ENCODE assay signal across 18 cellular contexts in the genomic region with DNA sequence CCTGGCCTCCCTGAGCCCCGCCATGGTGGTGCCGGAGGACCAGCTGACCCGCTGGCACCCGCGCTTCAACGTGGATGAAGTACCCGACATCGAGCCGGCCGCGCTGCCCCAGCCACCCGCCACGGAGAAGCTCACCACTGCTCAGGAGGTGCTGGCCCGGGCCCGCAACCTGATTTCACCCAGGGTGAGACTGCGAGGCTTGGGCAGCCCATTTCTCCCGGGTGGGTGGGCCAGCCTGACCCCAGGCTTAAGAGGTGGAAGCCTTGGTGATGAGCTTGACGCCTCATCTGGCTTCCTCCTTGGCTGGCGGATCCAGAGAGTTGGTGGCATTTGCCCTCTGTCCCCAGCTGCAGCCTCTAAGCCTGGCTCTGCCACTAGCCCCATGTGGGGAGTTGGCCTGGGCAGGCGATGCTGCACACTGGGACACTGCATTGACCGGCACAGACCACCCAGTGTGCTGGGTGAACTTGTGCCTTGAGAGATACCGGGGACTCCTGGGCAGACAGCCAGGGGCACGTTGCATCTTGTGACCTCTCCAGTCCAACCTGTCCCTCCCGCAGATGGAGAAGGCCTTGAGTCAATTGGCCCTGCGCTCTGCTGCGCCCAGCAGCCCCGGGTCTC. TPM values are rescaled to one million over a fixed set of nuclear protein-coding genes. Genes with fewer than 3 reads are reported as not detected.
A peak's percentile ranks its signal among the peaks of the same experiment; 100 is the strongest.
DNase-seq lines count a peak whose midpoint lies in the region; ATAC-seq and TF ChIP-seq lines count a peak whose summit lies in the region.
"Had no signal": no experiment of that assay in that cellular context is flagged by ENCODE, and none has a peak within 500 bp of the region (broad histone marks: within the 10 kb centered on the region; RNA-seq: fewer than 3 reads in every experiment).

No MANE protein-coding gene starts in this region.

- intact Hi-C loops in Panc1 (cut with micrococcal nuclease; ENCODE audit: unreplicated experiment): no loop called here

- no peaks in the 10 kb centered on the region for H3K9me3 ChIP-seq in Panc1 (ENCODE audit: control insufficient read depth, insufficient read depth, low read depth, low read length)
- H3K9me3 ChIP-seq in MG63: no peaks in the 10 kb centered on the region
- H3K9me3 ChIP-seq: body of pancreas, colonic mucosa, sigmoid colon had no signal

- DNase-seq in stimulated activated naive CD8-positive, alpha-beta T cell treated with anti-CD3 and anti-CD28 coated beads, Interleukin-15, Interleukin-2, amounts not matched to agents 100 U/mL and 50 U/mL, for 24 hours: no peak
- DNase-seq in Panc1 (ENCODE audit: low read depth, low spot score) (no peak), erythroblast (lab: John Stamatoyannopoulos, UW) (peak; percentile 54 to 80), cortex of kidney (lab: John Stamatoyannopoulos, UW) (no peak), MG63 (no peak), NOMO-1 treated with DMSO at 0.1 percent for 48 hours (lab: John Stamatoyannopoulos, UW; ENCODE audit: unreplicated experiment) (no peak)
- DNase-seq: activated CD4-positive, alpha-beta T cell treated with anti-CD3 and anti-CD28 coated beads, Interleukin-2, amount 50 U/mL, for 1 hour; activated T-cell treated with anti-CD3 and anti-CD28 coated beads, Interleukin-2, amount 50 U/mL, for 4 hours; body of pancreas; colonic mucosa; midbrain; NCI-H1436; NCI-H526 treated with DMSO at 0.1 percent for 48 hours; OCI-M1; sigmoid colon; T-helper 1 cell had no signal

- H3K36me3 Mint-ChIP-seq in stimulated activated naive CD8-positive, alpha-beta T cell treated with anti-CD3 and anti-CD28 coated beads, Interleukin-15, Interleukin-2, amounts not matched to agents 100 ng/mL and 50 ng/mL, for 24 hours (ENCODE audit: low read depth): peaks cover 24% of the 10 kb centered on the region
- H3K36me3 Mint-ChIP-seq: natural killer cell treated with Interleukin-12 subunit alpha and Interleukin-12 subunit beta and Interleukin-15 and Interleukin-18, amount 100 ng/mL, for 72 hours had no signal

- POLR2A ChIA-PET in Panc1 (lab: Charles Lee): interaction anchor here (0.6 kb wide), 1 partner anchor 58 kb away, joined by 3 read pairs; no protein-coding TSS in a partner anchor

- no TSS peak for BruUV-seq in Panc1 (replicated peaks; lab: Mats Ljungman, UMichigan)

- no peak for ATAC-seq in stimulated activated naive CD8-positive, alpha-beta T cell treated with anti-CD3 and anti-CD28 coated beads, Interleukin-15, Interleukin-2, amounts not matched to agents 100 U/mL and 50 U/mL, for 24 hours
- ATAC-seq in Panc1: no peak
- ATAC-seq: activated T-cell treated with anti-CD3 and anti-CD28 coated beads, Interleukin-2, amount 50 U/mL, for 4 hours; body of pancreas; natural killer cell treated with Interleukin-12 subunit alpha and Interleukin-12 subunit beta and Interleukin-15 and Interleukin-18, amount 100 ng/mL, for 72 hours had no signal

- no peaks in the 10 kb centered on the region for H3K27me3 ChIP-seq in Panc1 (ENCODE audit: control insufficient read depth, insufficient read depth, low read length)
- H3K27me3 ChIP-seq in MG63: no peaks in the 10 kb centered on the region
- H3K27me3 ChIP-seq: body of pancreas, colonic mucosa had no signal

- H3K27ac Mint-ChIP-seq in stimulated activated naive CD8-positive, alpha-beta T cell treated with anti-CD3 and anti-CD28 coated beads, Interleukin-15, Interleukin-2, amounts not matched to agents 100 ng/mL and 50 ng/mL, for 24 hours: no peak overlapping the region
- H3K27ac Mint-ChIP-seq: natural killer cell treated with Interleukin-12 subunit alpha and Interleukin-12 subunit beta and Interleukin-15 and Interleukin-18, amount 100 ng/mL, for 72 hours had no signal

- peak; percentile 6 for TF ChIP-seq POLR2A in erythroblast (IDR thresholded peaks at IDR 0.05; ENCODE audit: low read length)

- no peaks in the 10 kb centered on the region for H3K9me3 Mint-ChIP-seq in stimulated activated naive CD8-positive, alpha-beta T cell treated with anti-CD3 and anti-CD28 coated beads, Interleukin-15, Interleukin-2, amounts not matched to agents 100 ng/mL and 50 ng/mL, for 24 hours
- H3K9me3 Mint-ChIP-seq: activated T-cell treated with anti-CD3 and anti-CD28 coated beads, Interleukin-2, amount 50 U/mL, for 4 hours; natural killer cell treated with Interleukin-12 subunit alpha and Interleukin-12 subunit beta and Interleukin-15 and Interleukin-18, amount 100 ng/mL, for 72 hours had no signal

- H3K4me1 Mint-ChIP-seq in stimulated activated naive CD8-positive, alpha-beta T cell treated with anti-CD3 and anti-CD28 coated beads, Interleukin-15, Interleukin-2, amounts not matched to agents 100 ng/mL and 50 ng/mL, for 24 hours (ENCODE audit: low read depth): peaks cover 21% of the 10 kb centered on the region

- in situ Hi-C loops in Panc1 (cut with HindIII; ENCODE audit: low pct_unique_long_range_greater_than_20kb, low sequenced_read_pairs): no loop called here

- no peak overlapping the region for H3K4me3 ChIP-seq in Panc1 (ENCODE audit: low read depth in 2 of 2, low read length in 2 of 2)
- H3K4me3 ChIP-seq in MG63: no peak overlapping the region
- H3K4me3 ChIP-seq: body of pancreas, colonic mucosa, sigmoid colon had no signal

- no peak for TF ChIP-seq CTCF in Panc1 (IDR thresholded peaks at IDR 0.05)

- CTCF ChIA-PET in Panc1 (lab: Charles Lee): no interaction called here

- peak overlapping the region; percentile 17; the same call in 1 of the 2 replicates for H3K27ac ChIP-seq in Panc1 (ENCODE audit: low read length)
- H3K27ac ChIP-seq: body of pancreas, colonic mucosa, sigmoid colon had no signal

- peaks cover 7% of the 10 kb centered on the region; the same call in 1 of the 2 replicates for H3K36me3 ChIP-seq in Panc1 (ENCODE audit: control insufficient read depth, insufficient read depth, low read length)
- peaks cover 50% of the 10 kb centered on the region for H3K36me3 ChIP-seq in MG63
- H3K36me3 ChIP-seq: colonic mucosa had no signal

- no peaks in the 10 kb centered on the region for H3K27me3 Mint-ChIP-seq in stimulated activated naive CD8-positive, alpha-beta T cell treated with anti-CD3 and anti-CD28 coated beads, Interleukin-15, Interleukin-2, amounts not matched to agents 100 ng/mL and 50 ng/mL, for 24 hours
- H3K27me3 Mint-ChIP-seq: natural killer cell treated with Interleukin-12 subunit alpha and Interleukin-12 subunit beta and Interleukin-15 and Interleukin-18, amount 100 ng/mL, for 72 hours had no signal

- peak overlapping the region; percentile 26 for H3K4me3 Mint-ChIP-seq in stimulated activated naive CD8-positive, alpha-beta T cell treated with anti-CD3 and anti-CD28 coated beads, Interleukin-15, Interleukin-2, amounts not matched to agents 100 ng/mL and 50 ng/mL, for 24 hours
- H3K4me3 Mint-ChIP-seq: activated T-cell treated with anti-CD3 and anti-CD28 coated beads, Interleukin-2, amount 50 U/mL, for 4 hours; natural killer cell treated with Interleukin-12 subunit alpha and Interleukin-12 subunit beta and Interleukin-15 and Interleukin-18, amount 100 ng/mL, for 72 hours had no signal

- H3K4me1 ChIP-seq in Panc1 (ENCODE audit: control insufficient read depth, insufficient read depth, low read length): peaks cover 21% of the 10 kb centered on the region

RNA-seq across cellular contexts. Expression of gene CDT1, which starts 3.0 kb away (rescaled TPM):
- 39.9 TPM for total RNA-seq in Panc1 (2021; ENCODE audit: unreplicated experiment)
- polyA plus RNA-seq in Panc1 (2012; ENCODE audit: insufficient read length): 25.1 TPM
- 9.3 and 14.3 TPM in 2 replicates for total RNA-seq in MG63 (2014; rRNA removed; shearing (Covaris generic); ENCODE audit: low replicate concordance)

RNA-seq across cellular contexts. Expression of gene APRT, which starts 5.1 kb away (rescaled TPM):
- 231 TPM for total RNA-seq in Panc1 (2021; ENCODE audit: unreplicated experiment)
- polyA plus RNA-seq in Panc1 (2012; ENCODE audit: insufficient read length): 326 TPM
- total RNA-seq in MG63 (2014; rRNA removed; shearing (Covaris generic); ENCODE audit: low replicate concordance): 290 and 307 TPM in 2 replicates

RNA-seq across cellular contexts. Expression of gene PIEZO1, which starts 21.6 kb away (rescaled TPM):
- 175 TPM for total RNA-seq in Panc1 (2021; ENCODE audit: unreplicated experiment)
- 228 TPM for polyA plus RNA-seq in Panc1 (2012; ENCODE audit: insufficient read length)
- total RNA-seq in MG63 (2014; rRNA removed; shearing (Covaris generic); ENCODE audit: low replicate concordance): 77.6 and 88.5 TPM in 2 replicates

RNA-seq across cellular contexts. Expression of gene GALNS, which starts 50.1 kb away (rescaled TPM):
- 81.6 TPM for total RNA-seq in Panc1 (2021; ENCODE audit: unreplicated experiment)
- polyA plus RNA-seq in Panc1 (2012; ENCODE audit: insufficient read length): 106 TPM
- total RNA-seq in MG63 (2014; rRNA removed; shearing (Covaris generic); ENCODE audit: low replicate concordance): 8.8 and 11.3 TPM in 2 replicates

RNA-seq across cellular contexts. Expression of gene TRAPPC2L, which starts 50.3 kb away (rescaled TPM):
- total RNA-seq in Panc1 (2021; ENCODE audit: unreplicated experiment): 73.8 TPM
- 129 TPM for polyA plus RNA-seq in Panc1 (2012; ENCODE audit: insufficient read length)
- 34.4 and 35.6 TPM in 2 replicates for total RNA-seq in MG63 (2014; rRNA removed; shearing (Covaris generic); ENCODE audit: low replicate concordance)

Comparison
In these comparisons a context has a peak if more than half of its experiments do, and no peak if none do; other contexts are left out.
1. DNase-seq: peak in erythroblast (2 of 2); none in stimulated activated naive CD8-positive, alpha-beta T cell treated with anti-CD3 and anti-CD28 coated beads, Interleukin-15, Interleukin-2, amounts not matched to agents 100 U/mL and 50 U/mL, for 24 hours (single experiment), Panc1 (single experiment), cortex of kidney (single experiment), MG63 (single experiment) and NOMO-1 treated with DMSO at 0.1 percent for 48 hours (single experiment).